Comparison of ENCODE assay signal across 8 cellular contexts in the genomic region with DNA sequence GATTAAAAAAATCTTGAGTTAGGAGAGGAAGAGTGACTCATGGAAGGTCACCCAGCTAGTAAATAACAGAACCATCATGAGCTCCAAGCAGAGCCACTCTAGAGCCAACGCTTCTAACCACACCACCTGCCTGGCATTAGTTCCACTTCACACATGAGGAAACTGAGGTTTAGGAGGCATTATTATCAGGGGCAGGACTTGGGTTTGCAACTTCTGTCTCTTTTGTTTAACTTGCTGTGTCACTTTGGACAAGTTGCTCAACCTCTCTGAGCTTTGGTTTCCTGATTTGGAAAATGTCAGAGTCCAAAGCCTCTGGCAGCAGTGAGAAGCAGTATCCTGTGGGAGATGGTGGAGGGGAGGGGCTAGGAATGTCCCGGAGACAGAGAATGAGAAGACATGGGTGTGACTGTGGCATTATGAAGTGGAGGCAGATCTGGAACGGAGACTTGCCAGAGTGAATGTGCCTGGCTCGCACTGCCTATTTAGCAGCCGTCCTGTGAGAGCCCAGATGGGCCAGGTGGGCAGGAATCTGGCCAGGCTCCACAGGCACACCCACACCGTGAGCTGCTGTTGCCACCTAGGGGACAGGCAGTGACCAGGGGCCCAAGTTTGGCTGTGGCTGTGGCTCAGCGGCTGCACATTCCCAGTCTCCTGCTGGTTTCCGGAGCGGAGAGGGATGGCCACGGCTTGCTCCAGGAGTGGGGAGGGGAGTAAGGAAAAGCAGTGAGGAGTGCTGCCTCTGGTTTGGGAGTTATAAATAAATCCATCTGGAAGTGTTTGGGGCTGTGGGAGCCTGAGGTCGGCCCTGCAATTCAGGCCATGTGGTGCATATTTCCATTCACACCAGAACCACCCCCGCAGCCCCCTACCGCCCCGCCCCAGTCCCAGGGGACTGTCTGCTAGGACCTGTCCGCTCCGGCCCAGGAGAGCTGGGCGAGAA.
DNase-seq lines count a peak whose midpoint lies in the region; ATAC-seq and TF ChIP-seq lines count a peak whose summit lies in the region.
"Had no signal": no experiment of that assay in that cellular context is flagged by ENCODE, and none has a peak within 500 bp of the region (broad histone marks: within the 10 kb centered on the region; RNA-seq: fewer than 3 reads in every experiment).

No MANE protein-coding gene starts in this region.

- CTCF ChIA-PET in HEK293T (lab: Yijun Ruan, JAX) = interaction anchor here (0.9 to 4.9 kb wide), 4 partner anchors 13 to 93 kb away, joined by 3 to 22 read pairs (median 4); a partner anchor contains a TSS

- POLR2A ChIA-PET in HEK293T (lab: Yijun Ruan, JAX) = interaction anchor here (1.0 to 1.5 kb wide), 5 partner anchors 18 to 273 kb away, joined by 3 read pairs; a partner anchor contains a TSS

- H3K4me1 ChIP-seq in ascending aorta (peaks cover 0 to 3% of the 10 kb centered on the region in 2 donors), thoracic aorta (ENCODE audit: control insufficient read depth in 1 of 2, low read depth in 2 of 2) (peaks cover 0 to 16% of the 10 kb centered on the region in 2 donors)

- H3K27me3 ChIP-seq in ascending aorta (no peaks in the 10 kb centered on the region), thoracic aorta (replicated peaks; ENCODE audit: insufficient read depth) (no peaks in the 10 kb centered on the region)

- no peaks in the 10 kb centered on the region for H3K9me3 ChIP-seq in ascending aorta
- no peaks in the 10 kb centered on the region for H3K9me3 ChIP-seq in thoracic aorta

- intact Hi-C loops in ascending aorta (cut with DNase I) = no loop called here

- peak; percentile 61 for DNase-seq in HEK293T (ENCODE audit: extremely low spot score)
- peak in 1 of 2 donors; percentile 72 for DNase-seq in ascending aorta (ENCODE audit: low spot score in 2 of 2)
- peak; percentile 41 for DNase-seq in iris pigment epithelial cell (ENCODE audit: low read depth)
- DNase-seq in thoracic aorta (ENCODE audit: low spot score) = no peak
- DNase-seq in NCI-H146 treated with DMSO at 0.1 percent for 48 hours (lab: John Stamatoyannopoulos, UW; ENCODE audit: unreplicated experiment) = no peak
- no peak for DNase-seq in epidermal melanocyte (ENCODE audit: insufficient read length, low spot score)
- DNase-seq in NCI-H2227 treated with DMSO at 0.1 percent for 48 hours (lab: John Stamatoyannopoulos, UW) = no peak
- DNase-seq: cerebellar nuclear complex had no signal

- peak overlapping the region; percentile 56 to 59 for H3K27ac ChIP-seq in ascending aorta
- peak overlapping the region in 1 of 2 donors; percentile 70 for H3K27ac ChIP-seq in thoracic aorta

- ATAC-seq in thoracic aorta (ENCODE audit: insufficient number of reproducible peaks, low FRiP score, low read depth) = no peak

- H3K4me3 ChIP-seq in ascending aorta (peak overlapping the region in 1 of 2 donors; percentile 3), thoracic aorta (peak overlapping the region; percentile 24)

- no peaks in the 10 kb centered on the region for H3K36me3 ChIP-seq in ascending aorta
- H3K36me3 ChIP-seq in thoracic aorta = no peaks in the 10 kb centered on the region

- TF ChIP-seq CTCF in ascending aorta (IDR thresholded peaks at IDR 0.05) = peak in 1 of 3 experiments; percentile 21
- TF ChIP-seq CTCF in thoracic aorta (IDR thresholded peaks at IDR 0.05) = no peak

TF ChIP-seq in HEK293T, 16 proteins besides CTCF, POLR2A, EP300 and RAD21:
- TF ChIP-seq LEF1 (IDR thresholded peaks at IDR 0.05; ENCODE audit: borderline replicate concordance) (no peak), TARDBP (IDR thresholded peaks at IDR 0.05) (0 out of 2 replicates have a peak, but pooled peaks have one; percentile 20)
TF ChIP-seq in HEK293T: peak in this region for 1.

Comparison
In these comparisons a context has a peak if more than half of its experiments do, and no peak if none do; other contexts are left out.
1. DNase-seq: peak in HEK293T (single experiment) and iris pigment epithelial cell (single experiment); none in thoracic aorta (single experiment), NCI-H146 treated with DMSO at 0.1 percent for 48 hours (single experiment), epidermal melanocyte (single experiment) and NCI-H2227 treated with DMSO at 0.1 percent for 48 hours (single experiment).